Comparison of ENCODE assay signal across 13 cellular contexts in genomic region chr7:46557295-46557711, GRCh38.
DNase-seq lines count a peak whose midpoint lies in the region; ATAC-seq and TF ChIP-seq lines count a peak whose summit lies in the region.
"Had no signal": no experiment of that assay in that cellular context is flagged by ENCODE, and none has a peak within 500 bp of the region (broad histone marks: within the 10 kb centered on the region; RNA-seq: fewer than 3 reads in every experiment).

No MANE protein-coding gene starts in this region.

- H3K4me3 ChIP-seq in BLaER1 (no peak overlapping the region), esophagus squamous epithelium (no peak overlapping the region), neural progenitor cell (no peak overlapping the region), adrenal gland (no peak overlapping the region)
- H3K4me3 ChIP-seq: upper lobe of left lung had no signal

- no peak for TF ChIP-seq CTCF in esophagus squamous epithelium (IDR thresholded peaks at IDR 0.05)
- TF ChIP-seq CTCF in neural progenitor cell (IDR thresholded peaks at IDR 0.05): no peak
- no peak for TF ChIP-seq CTCF in adrenal gland (IDR thresholded peaks at IDR 0.05)

- H3K9me3 ChIP-seq in BLaER1: 0 out of 2 replicates have a peak, but pooled peaks cover 6% of the 10 kb centered on the region
- no peaks in the 10 kb centered on the region for H3K9me3 ChIP-seq in esophagus squamous epithelium
- no peaks in the 10 kb centered on the region for H3K9me3 ChIP-seq in neural progenitor cell (ENCODE audit: low read depth)
- H3K9me3 ChIP-seq in adrenal gland (replicated peaks in 1 of 3): no peaks in the 10 kb centered on the region

- peak overlapping the region; percentile 58 for H3K27ac ChIP-seq in BLaER1
- peak overlapping the region in 3 of 4 donors; percentile 39 to 58 (median 53) for H3K27ac ChIP-seq in esophagus squamous epithelium
- no peak overlapping the region for H3K27ac ChIP-seq in neural progenitor cell
- H3K27ac ChIP-seq in adrenal gland: no peak overlapping the region

- H3K4me1 Mint-ChIP-seq in neural progenitor cell: peaks cover 16% of the 10 kb centered on the region
- H3K4me1 Mint-ChIP-seq: naive thymus-derived CD8-positive, alpha-beta T cell had no signal

- no peaks in the 10 kb centered on the region for H3F3A ChIP-seq in neural progenitor cell (ENCODE audit: low read depth)

- H3K4me1 ChIP-seq in BLaER1 (peaks cover 27% of the 10 kb centered on the region), esophagus squamous epithelium (peaks cover 0 to 27% (median 8%) of the 10 kb centered on the region in 3 donors), neural progenitor cell (no peaks in the 10 kb centered on the region), adrenal gland (replicated peaks in 1 of 2) (no peaks in the 10 kb centered on the region)

- no peak for ATAC-seq in GM18861 (IDR thresholded peaks at IDR 0.05; ENCODE audit: unreplicated experiment)
- ATAC-seq: naive thymus-derived CD8-positive, alpha-beta T cell had no signal

- H2AFZ ChIP-seq in neural progenitor cell (replicated peaks): no peak overlapping the region

- H3K4me3 Mint-ChIP-seq in neural progenitor cell: no peak overlapping the region
- H3K4me3 Mint-ChIP-seq: naive thymus-derived CD8-positive, alpha-beta T cell had no signal

- H3K9ac ChIP-seq in BLaER1 (no peak overlapping the region), neural progenitor cell (no peak overlapping the region)

- no peaks in the 10 kb centered on the region for H3K36me3 Mint-ChIP-seq in neural progenitor cell

- H3K4me2 ChIP-seq in BLaER1 (peak overlapping the region; percentile 63), neural progenitor cell (no peak overlapping the region)

- H3K79me2 ChIP-seq in neural progenitor cell (ENCODE audit: low read depth): no peaks in the 10 kb centered on the region

- no peaks in the 10 kb centered on the region for H3K27me3 ChIP-seq in BLaER1
- H3K27me3 ChIP-seq in esophagus squamous epithelium: no peaks in the 10 kb centered on the region
- H3K27me3 ChIP-seq in neural progenitor cell: no peaks in the 10 kb centered on the region
- no peaks in the 10 kb centered on the region for H3K27me3 ChIP-seq in adrenal gland
- H3K27me3 ChIP-seq: upper lobe of left lung had no signal

- H4K20me1 ChIP-seq in BLaER1 (no peaks in the 10 kb centered on the region), neural progenitor cell (ENCODE audit: low read depth) (no peaks in the 10 kb centered on the region)

- no peaks in the 10 kb centered on the region for H3K27me3 Mint-ChIP-seq in neural progenitor cell (ENCODE audit: insufficient read depth, low read depth)
- H3K27me3 Mint-ChIP-seq: naive thymus-derived CD8-positive, alpha-beta T cell had no signal

- TF ChIP-seq POLR2A in esophagus squamous epithelium (IDR thresholded peaks at IDR 0.05) (no peak), adrenal gland (IDR thresholded peaks at IDR 0.05) (no peak)

- intact Hi-C loops in esophagus squamous epithelium (cut with DNase I) (no loop called here), adrenal gland (cut with DNase I) (no loop called here)

- WGBS in esophagus squamous epithelium, 2 donors: 38 to 44% methylated on average over 5 of the region's 5 CpGs
- WGBS in adrenal gland, 4 donors: 64 to 75% (median 72%) methylated on average over 5 of the region's 5 CpGs

- peaks cover 9% of the 10 kb centered on the region for H3K9me3 Mint-ChIP-seq in neural progenitor cell

- H3K27ac Mint-ChIP-seq in neural progenitor cell: peak overlapping the region; percentile 48
- H3K27ac Mint-ChIP-seq: naive thymus-derived CD8-positive, alpha-beta T cell had no signal

- no peaks in the 10 kb centered on the region for H3K36me3 ChIP-seq in BLaER1
- H3K36me3 ChIP-seq in esophagus squamous epithelium: no peaks in the 10 kb centered on the region
- H3K36me3 ChIP-seq in neural progenitor cell: no peaks in the 10 kb centered on the region
- no peaks in the 10 kb centered on the region for H3K36me3 ChIP-seq in adrenal gland (replicated peaks in 1 of 2)
- H3K36me3 ChIP-seq: upper lobe of left lung had no signal

- DNase-seq in LoVo (ENCODE audit: low spot score) (peak; percentile 92), esophagus squamous epithelium (lab: John Stamatoyannopoulos, UW) (no peak), neural progenitor cell (ENCODE audit: low spot score) (no peak), NOMO-1 treated with DMSO at 0.1 percent for 48 hours (lab: John Stamatoyannopoulos, UW; ENCODE audit: unreplicated experiment) (no peak), adrenal gland (no peak), Kasumi-1 (lab: John Stamatoyannopoulos, UW) (no peak)
- DNase-seq: activated CD4-positive, alpha-beta T cell treated with anti-CD3 and anti-CD28 coated beads, Interleukin-2, amount 50 U/mL, for 4 hours; activated gamma-delta T cell treated with Interleukin-2 at 50 U/mL for 16 hours; caudate nucleus; naive thymus-derived CD8-positive, alpha-beta T cell had no signal

Comparison
In these comparisons a context has a peak if more than half of its experiments do, and no peak if none do; other contexts are left out.
1. H3K27ac ChIP-seq: peak in BLaER1 (single experiment) and esophagus squamous epithelium (3 of 4); none in neural progenitor cell (single experiment) and adrenal gland (0 of 5).